Comparison of ENCODE assay signal across 20 cellular contexts in genomic region chr15:89630974-89631901, GRCh38. TPM values are rescaled to one million over a fixed set of nuclear protein-coding genes. Genes with fewer than 3 reads are reported as not detected.
DNase-seq lines count a peak whose midpoint lies in the region; ATAC-seq and TF ChIP-seq lines count a peak whose summit lies in the region.
"Had no signal": no experiment of that assay in that cellular context is flagged by ENCODE, and none has a peak within 500 bp of the region (broad histone marks: within the 10 kb centered on the region; RNA-seq: fewer than 3 reads in every experiment).

No MANE protein-coding gene starts in this region.

- intact Hi-C loops in CD14-positive monocyte (cut with micrococcal nuclease), result no loop called here

- H3K4me3 ChIP-seq in DND-41 (ENCODE audit: low read depth in 1 of 2, low read length in 2 of 2) (no peak overlapping the region), H7 (ENCODE audit: insufficient read depth, low read depth, low read length) (no peak overlapping the region)
- H3K4me3 ChIP-seq: body of pancreas, lower lobe of right lung, uterus had no signal

- peak overlapping the region; percentile 59 for H3K27ac Mint-ChIP-seq in central memory CD8-positive, alpha-beta T cell (ENCODE audit: low read depth)
- peak overlapping the region; percentile 90 for H3K27ac Mint-ChIP-seq in neural crest cell (ENCODE audit: unreplicated experiment)
- peak overlapping the region in 1 of 7 donors; percentile 82 for H3K27ac Mint-ChIP-seq in CD14-positive monocyte
- H3K27ac Mint-ChIP-seq: activated naive CD8-positive, alpha-beta T cell; dendritic cell treated with granulocyte-macrophage colony-stimulating factor and Interleukin-4, amounts not matched to agents 40 ng/mL and 50 ng/mL, for 4 days had no signal

- H3K27ac ChIP-seq in DND-41 (ENCODE audit: low read length) (no peak overlapping the region), foreskin keratinocyte (no peak overlapping the region)
- H3K27ac ChIP-seq: body of pancreas, lower lobe of right lung, parathyroid adenoma, uterus had no signal

- H3K79me2 ChIP-seq in DND-41 (ENCODE audit: insufficient read depth, low read length), result no peaks in the 10 kb centered on the region
- H3K79me2 ChIP-seq: parathyroid adenoma had no signal

- no peak overlapping the region for H3K9ac ChIP-seq in DND-41 (ENCODE audit: low read depth, low read length)
- H3K9ac ChIP-seq: parathyroid adenoma had no signal

- H3K27me3 ChIP-seq in DND-41 (ENCODE audit: insufficient read depth, low read length, poor library complexity) (no peaks in the 10 kb centered on the region), H7 (ENCODE audit: control insufficient read depth, insufficient read depth, low read length) (no peaks in the 10 kb centered on the region), foreskin keratinocyte (no peaks in the 10 kb centered on the region)
- H3K27me3 ChIP-seq: body of pancreas, uterus had no signal

- peaks cover 9% of the 10 kb centered on the region for H3K27me3 Mint-ChIP-seq in central memory CD8-positive, alpha-beta T cell
- H3K27me3 Mint-ChIP-seq in neural crest cell (ENCODE audit: low read depth) (peaks cover 5% of the 10 kb centered on the region), CD14-positive monocyte (ENCODE audit: low read depth in 3 of 3) (peaks cover 1 to 3% (median 1%) of the 10 kb centered on the region in 3 donors)
- H3K27me3 Mint-ChIP-seq: activated naive CD8-positive, alpha-beta T cell; dendritic cell treated with granulocyte-macrophage colony-stimulating factor and Interleukin-4, amounts not matched to agents 40 ng/mL and 50 ng/mL, for 4 days had no signal

- no peaks in the 10 kb centered on the region for H3K4me1 Mint-ChIP-seq in central memory CD8-positive, alpha-beta T cell
- peaks cover 4% of the 10 kb centered on the region for H3K4me1 Mint-ChIP-seq in neural crest cell
- H3K4me1 Mint-ChIP-seq in CD14-positive monocyte, result no peaks in the 10 kb centered on the region

- TF ChIP-seq CTCF in DND-41 (IDR thresholded peaks at IDR 0.05; ENCODE audit: borderline replicate concordance, extremely low read depth, low read length, poor library complexity, severe bottlenecking) (no peak), neural crest cell (conservative IDR thresholded peaks at IDR 0.05) (no peak), CD14-positive monocyte (IDR thresholded peaks at IDR 0.05) (no peak), foreskin keratinocyte (conservative IDR thresholded peaks at IDR 0.05) (no peak)

- peaks cover 6% of the 10 kb centered on the region for H3K36me3 Mint-ChIP-seq in central memory CD8-positive, alpha-beta T cell (ENCODE audit: insufficient read depth)
- H3K36me3 Mint-ChIP-seq in neural crest cell (ENCODE audit: low read depth) (peaks cover 67% of the 10 kb centered on the region), CD14-positive monocyte (peaks cover 44 to 57% of the 10 kb centered on the region in 2 donors)

- H4K20me1 ChIP-seq in DND-41 (ENCODE audit: insufficient read depth, low read length), result peaks cover 5% of the 10 kb centered on the region; the same call in 1 of the 2 replicates

- no peak overlapping the region for H3K4me2 ChIP-seq in DND-41 (ENCODE audit: insufficient read depth, low read length)

- DNase-seq in DND-41 (no peak), H7 (peak; percentile 52), neural crest cell (ENCODE audit: low read depth, low spot score) (no peak), CD14-positive monocyte (ENCODE audit: low spot score) (no peak), foreskin keratinocyte (no peak), erythroblast (lab: John Stamatoyannopoulos, UW) (no peak)
- no peak for DNase-seq in central memory CD8-positive, alpha-beta T cell (ENCODE audit: low spot score in 2 of 2)
- DNase-seq: activated CD4-positive, alpha-beta T cell treated with anti-CD3 and anti-CD28 coated beads for 4 hours; activated T-cell treated with anti-CD3 and anti-CD28 coated beads for 4 hours; body of pancreas; EL; lower lobe of right lung; NCI-H1048; T-helper 9 cell; uterus had no signal

- no peaks in the 10 kb centered on the region for H3K4me1 ChIP-seq in DND-41 (ENCODE audit: insufficient read depth, low read length)
- no peaks in the 10 kb centered on the region for H3K4me1 ChIP-seq in foreskin keratinocyte
- H3K4me1 ChIP-seq: body of pancreas, lower lobe of right lung, parathyroid adenoma, uterus had no signal

- TF ChIP-seq POLR2A in erythroblast (IDR thresholded peaks at IDR 0.05; ENCODE audit: low read length), result no peak

- ATAC-seq in DND-41 (ENCODE audit: insufficient read depth, low read depth), result peak; percentile 32; the same call in 2 of the 3 replicates
- no peak for ATAC-seq in central memory CD8-positive, alpha-beta T cell (replicated peaks; ENCODE audit: extremely low read depth, poor library complexity, severe bottlenecking)
- no peak for ATAC-seq in foreskin keratinocyte
- ATAC-seq: body of pancreas had no signal

- H3K9me3 ChIP-seq in DND-41 (ENCODE audit: insufficient read depth, low read length, severe bottlenecking), result peaks cover 4% of the 10 kb centered on the region
- H3K9me3 ChIP-seq: body of pancreas, lower lobe of right lung, uterus had no signal

- H2AFZ ChIP-seq in DND-41 (ENCODE audit: low read depth, low read length), result no peak overlapping the region
- H2AFZ ChIP-seq: parathyroid adenoma had no signal

- no peaks in the 10 kb centered on the region for H3K9me3 Mint-ChIP-seq in central memory CD8-positive, alpha-beta T cell
- no peaks in the 10 kb centered on the region for H3K9me3 Mint-ChIP-seq in neural crest cell
- peaks cover 39 to 59% (median 49%) of the 10 kb centered on the region in 7 donors for H3K9me3 Mint-ChIP-seq in CD14-positive monocyte

- H3K36me3 ChIP-seq in DND-41 (ENCODE audit: insufficient read depth, low read length) (peaks cover 72% of the 10 kb centered on the region), H7 (replicated peaks; ENCODE audit: control insufficient read depth, insufficient read depth, low read length) (peaks cover 45% of the 10 kb centered on the region)
- H3K36me3 ChIP-seq: uterus had no signal

- no peak overlapping the region for H3K4me3 Mint-ChIP-seq in central memory CD8-positive, alpha-beta T cell
- H3K4me3 Mint-ChIP-seq in neural crest cell (peak overlapping the region; percentile 55), CD14-positive monocyte (no peak overlapping the region)
- H3K4me3 Mint-ChIP-seq: activated naive CD8-positive, alpha-beta T cell; dendritic cell treated with granulocyte-macrophage colony-stimulating factor and Interleukin-4, amounts not matched to agents 40 ng/mL and 50 ng/mL, for 4 days had no signal

RNA-seq across cellular contexts. Expression of gene KIF7, which starts 24.0 kb away (rescaled TPM):
- 7.8 and 9.0 TPM in 2 replicates for total RNA-seq in H7 (2014; rRNA removed; shearing (Covaris generic))
- 15.6 and 16.2 TPM in 2 replicates for total RNA-seq in neural crest cell
- not detected for polyA plus RNA-seq in CD14-positive monocyte
- total RNA-seq in foreskin keratinocyte, result 6.1 and 6.3 TPM in 2 replicates
- polyA plus RNA-seq in foreskin keratinocyte, result 3.8 and 4.3 TPM in 2 replicates

RNA-seq across cellular contexts. Expression of gene PLIN1, which starts 47.9 kb away (rescaled TPM):
- total RNA-seq in H7 (2014; rRNA removed; shearing (Covaris generic)), result 0.18 TPM in 1 of 2 replicates, not detected in the other
- total RNA-seq in neural crest cell, result 0.56 and 0.73 TPM in 2 replicates
- not detected for polyA plus RNA-seq in CD14-positive monocyte
- 0.14 and 0.17 TPM in 2 replicates for total RNA-seq in foreskin keratinocyte
- polyA plus RNA-seq in foreskin keratinocyte, result 0.07 and 0.12 TPM in 2 replicates
- total RNA-seq: SK-MEL-5 had no signal

RNA-seq across cellular contexts. Expression of gene TICRR, which starts 56.0 kb away (rescaled TPM):
- total RNA-seq in H7 (2014; rRNA removed; shearing (Covaris generic)), result 19.2 and 24.1 TPM in 2 replicates
- total RNA-seq in neural crest cell (43.0 and 44.9 TPM in 2 replicates), foreskin keratinocyte (14.9 and 15.9 TPM in 2 replicates)
- polyA plus RNA-seq in CD14-positive monocyte (not detected), foreskin keratinocyte (5.1 and 5.6 TPM in 2 replicates)

RNA-seq across cellular contexts. Expression of gene PEX11A, which starts 59.3 kb away (rescaled TPM):
- total RNA-seq in H7 (2014; rRNA removed; shearing (Covaris generic)), result 1.3 and 1.6 TPM in 2 replicates
- total RNA-seq in neural crest cell (7.2 and 7.9 TPM in 2 replicates), foreskin keratinocyte (4.2 and 5.5 TPM in 2 replicates)
- polyA plus RNA-seq in CD14-positive monocyte (under 1 TPM; 0.72 to 0.75 TPM), foreskin keratinocyte (3.9 and 4.2 TPM in 2 replicates)

RNA-seq across cellular contexts. Expression of gene WDR93, which starts 59.4 kb away (rescaled TPM):
- not detected in 2 replicates for total RNA-seq in H7 (2014; rRNA removed; shearing (Covaris generic))
- 0.20 TPM in 1 of 2 replicates, not detected in the other for total RNA-seq in neural crest cell
- polyA plus RNA-seq in CD14-positive monocyte, result not detected
- total RNA-seq in foreskin keratinocyte, result not detected in 2 replicates
- polyA plus RNA-seq in foreskin keratinocyte, result not detected in 2 replicates
- total RNA-seq: epithelial cell of proximal tubule, SK-MEL-5 had no signal
